In genomic region chr1:205506409-205507196, GRCh38 we compare ENCODE assay signal across 20 cellular contexts. TPM values are rescaled to one million over a fixed set of nuclear protein-coding genes. Genes with fewer than 3 reads are reported as not detected.
DNase-seq lines count a peak whose midpoint lies in the region; ATAC-seq and TF ChIP-seq lines count a peak whose summit lies in the region.
"Had no signal": no experiment of that assay in that cellular context is flagged by ENCODE, and none has a peak within 500 bp of the region (broad histone marks: within the 10 kb centered on the region; RNA-seq: fewer than 3 reads in every experiment).

No MANE protein-coding gene starts in this region.

- no peak for TF ChIP-seq POLR2A in vagina (IDR thresholded peaks at IDR 0.05)

- intact Hi-C loops in natural killer cell (cut with micrococcal nuclease), result no loop called here
- intact Hi-C loops in dorsolateral prefrontal cortex (cut with DNase I), result no loop called here
- intact Hi-C loops in vagina (cut with DNase I), result no loop called here

- peaks cover 0 to 15% of the 10 kb centered on the region in 2 donors for H3K4me1 Mint-ChIP-seq in natural killer cell
- H3K4me1 Mint-ChIP-seq in natural killer cell treated with Interleukin-12 subunit alpha and Interleukin-12 subunit beta and Interleukin-15 and Interleukin-18, amount 100 ng/mL, for 72 hours (ENCODE audit: low read depth in 2 of 2), result peaks cover 0 to 5% of the 10 kb centered on the region in 2 donors
- H3K4me1 Mint-ChIP-seq in nephron, result peaks cover 51% of the 10 kb centered on the region

- H3K27me3 ChIP-seq in dorsolateral prefrontal cortex (no peaks in the 10 kb centered on the region), vagina (no peaks in the 10 kb centered on the region)
- H3K27me3 ChIP-seq: body of pancreas, foreskin keratinocyte had no signal

- no peak for TF ChIP-seq CTCF in natural killer cell (IDR thresholded peaks at IDR 0.05)
- TF ChIP-seq CTCF in dorsolateral prefrontal cortex (IDR thresholded peaks at IDR 0.05 in 54 of 56, conservative IDR thresholded peaks at IDR 0.05 in 2 of 56; ENCODE audit: low read depth in 1 of 56, partially characterized antibody in 56 of 56), result no peak
- no peak for TF ChIP-seq CTCF in nephron (IDR thresholded peaks at IDR 0.05; ENCODE audit: unreplicated experiment in 3 of 3)
- no peak for TF ChIP-seq CTCF in vagina (IDR thresholded peaks at IDR 0.05)

- peaks cover 0 to 7% of the 10 kb centered on the region in 2 donors for H3K27me3 Mint-ChIP-seq in natural killer cell (ENCODE audit: low read depth in 2 of 2)
- no peaks in the 10 kb centered on the region for H3K27me3 Mint-ChIP-seq in natural killer cell treated with Interleukin-12 subunit alpha and Interleukin-12 subunit beta and Interleukin-15 and Interleukin-18, amount 100 ng/mL, for 72 hours
- H3K27me3 Mint-ChIP-seq in nephron (ENCODE audit: low read depth), result peaks cover 14% of the 10 kb centered on the region

- H3K4me3 Mint-ChIP-seq in natural killer cell (peak overlapping the region; percentile 69), nephron (peak overlapping the region; percentile 86 to 92 (median 88))
- no peak overlapping the region for H3K4me3 Mint-ChIP-seq in natural killer cell treated with Interleukin-12 subunit alpha and Interleukin-12 subunit beta and Interleukin-15 and Interleukin-18, amount 100 ng/mL, for 72 hours
- H3K4me3 Mint-ChIP-seq: stimulated activated memory B cell treated with anti-CD40 and anti-IgM and Interleukin-4, amounts not matched to agents 10 μg/mL and 1 μg/mL and 100 μg/mL, for 72 hours had no signal

- no peak for DNase-seq in natural killer cell
- DNase-seq in natural killer cell treated with Interleukin-12 subunit alpha and Interleukin-12 subunit beta and Interleukin-15 and Interleukin-18, amount 100 ng/mL, for 72 hours (ENCODE audit: low spot score), result no peak
- no peak for DNase-seq in dorsolateral prefrontal cortex
- DNase-seq in vagina (ENCODE audit: extremely low spot score in 2 of 2), result no peak
- no peak for DNase-seq in HT-29 (ENCODE audit: low spot score)
- DNase-seq: activated CD8-positive, alpha-beta memory T cell treated with anti-CD3 and anti-CD28 coated beads for 24 hours; activated gamma-delta T cell treated with Interleukin-2 at 50 U/mL for 16 hours; DMS 273 treated with DMSO at 0.1 percent for 48 hours; effector memory CD4-positive, alpha-beta T cell; HCEC 1CT; Kasumi-1; NCI-H1694; NCI-H446 treated with DMSO at 0.1 percent for 48 hours; stimulated activated CD4-positive, alpha-beta T cell treated with anti-CD3 and anti-CD28 coated beads, Interleukin-4, amount 100 ng/mL, for 4 hours had no signal

- no peaks in the 10 kb centered on the region for H3K36me3 ChIP-seq in vagina

- ATAC-seq in natural killer cell, result no peak
- ATAC-seq in natural killer cell treated with Interleukin-12 subunit alpha and Interleukin-12 subunit beta and Interleukin-15 and Interleukin-18, amount 100 ng/mL, for 72 hours, result no peak
- no peak for ATAC-seq in GM21423 (IDR thresholded peaks at IDR 0.05; ENCODE audit: unreplicated experiment)
- ATAC-seq in GM19395 (IDR thresholded peaks at IDR 0.05; ENCODE audit: unreplicated experiment), result no peak
- ATAC-seq: stimulated activated memory B cell treated with anti-CD40 and anti-IgM and Interleukin-4, amounts not matched to agents 10 μg/mL and 1 μg/mL and 100 μg/mL, for 72 hours had no signal

- H3K27ac Mint-ChIP-seq in natural killer cell (no peak overlapping the region), nephron (peak overlapping the region; percentile 66 to 93 (median 93))
- H3K27ac Mint-ChIP-seq in natural killer cell treated with Interleukin-12 subunit alpha and Interleukin-12 subunit beta and Interleukin-15 and Interleukin-18, amount 100 ng/mL, for 72 hours, result no peak overlapping the region
- H3K27ac Mint-ChIP-seq: stimulated activated memory B cell treated with anti-CD40 and anti-IgM and Interleukin-4, amounts not matched to agents 10 μg/mL and 1 μg/mL and 100 μg/mL, for 72 hours had no signal

- H3K4me1 ChIP-seq in vagina, result peaks cover 31% of the 10 kb centered on the region
- H3K4me1 ChIP-seq: foreskin keratinocyte had no signal

- H3K4me3 ChIP-seq in dorsolateral prefrontal cortex, result peak overlapping the region in 57 of 59 donors; percentile 61 to 92 (median 83)
- H3K4me3 ChIP-seq in vagina, result no peak overlapping the region
- H3K4me3 ChIP-seq: body of pancreas had no signal

- H3K9me3 Mint-ChIP-seq in natural killer cell (no peaks in the 10 kb centered on the region), nephron (no peaks in the 10 kb centered on the region)
- no peaks in the 10 kb centered on the region for H3K9me3 Mint-ChIP-seq in natural killer cell treated with Interleukin-12 subunit alpha and Interleukin-12 subunit beta and Interleukin-15 and Interleukin-18, amount 100 ng/mL, for 72 hours
- H3K9me3 Mint-ChIP-seq: stimulated activated memory B cell treated with anti-CD40 and anti-IgM and Interleukin-4, amounts not matched to agents 10 μg/mL and 1 μg/mL and 100 μg/mL, for 72 hours had no signal

- H3K27ac ChIP-seq in dorsolateral prefrontal cortex, result peak overlapping the region; percentile 26 to 100 (median 95)
- peak overlapping the region; percentile 71 for H3K27ac ChIP-seq in vagina
- H3K27ac ChIP-seq: foreskin keratinocyte had no signal

- H3K9me3 ChIP-seq in vagina, result no peaks in the 10 kb centered on the region
- H3K9me3 ChIP-seq: body of pancreas had no signal

- H3K36me3 Mint-ChIP-seq in natural killer cell (no peaks in the 10 kb centered on the region), nephron (ENCODE audit: low read depth) (no peaks in the 10 kb centered on the region)
- no peaks in the 10 kb centered on the region for H3K36me3 Mint-ChIP-seq in natural killer cell treated with Interleukin-12 subunit alpha and Interleukin-12 subunit beta and Interleukin-15 and Interleukin-18, amount 100 ng/mL, for 72 hours
- H3K36me3 Mint-ChIP-seq: stimulated activated memory B cell treated with anti-CD40 and anti-IgM and Interleukin-4, amounts not matched to agents 10 μg/mL and 1 μg/mL and 100 μg/mL, for 72 hours had no signal

RNA-seq across cellular contexts. Expression of gene CDK18, which starts 2.1 kb away (rescaled TPM):
- total RNA-seq in natural killer cell (1 to 10 TPM; 1.9 to 5.3 (median 4.0) TPM), dorsolateral prefrontal cortex (100 to 1,000 TPM in 101 of 120 experiments, 10 to 100 TPM in 19; 55.9 to 606 (median 176) TPM), vagina (27.0 TPM)
- under 1 TPM; 0.28 to 0.71 TPM for total RNA-seq in natural killer cell treated with Interleukin-12 subunit alpha and Interleukin-12 subunit beta and Interleukin-15 and Interleukin-18, amount 100 ng/mL, for 72 hours
- total RNA-seq in HT-29 (2014; rRNA removed; shearing (Covaris generic)), result 22.2 and 27.6 TPM in 2 replicates

RNA-seq across cellular contexts. Expression of gene BLACAT1, which starts 50.8 kb away (rescaled TPM):
- total RNA-seq in natural killer cell (under 1 TPM in 2 of 3 donors, not detected in 1; 0.09 to 0.13 TPM), dorsolateral prefrontal cortex (1 to 10 TPM in 107 of 120 experiments, under 1 TPM in 13; 0.46 to 4.5 (median 1.7) TPM), vagina (0.98 TPM)
- not detected for total RNA-seq in natural killer cell treated with Interleukin-12 subunit alpha and Interleukin-12 subunit beta and Interleukin-15 and Interleukin-18, amount 100 ng/mL, for 72 hours
- total RNA-seq in HT-29 (2014; rRNA removed; shearing (Covaris generic)), result 1.8 and 1.9 TPM in 2 replicates

Comparison
In these comparisons a context has a peak if more than half of its experiments do, and no peak if none do; other contexts are left out.
1. H3K27ac Mint-ChIP-seq: peak in nephron (3 of 3); none in natural killer cell (0 of 2) and natural killer cell treated with Interleukin-12 subunit alpha and Interleukin-12 subunit beta and Interleukin-15 and Interleukin-18, amount 100 ng/mL, for 72 hours (0 of 2).
2. H3K4me3 ChIP-seq: peak in dorsolateral prefrontal cortex (57 of 59); none in vagina (0 of 2).